Comparison of ENCODE assay signal across 20 cellular contexts in genomic region chr7:983182-984071, GRCh38. TPM values are rescaled to one million over a fixed set of nuclear protein-coding genes. Genes with fewer than 3 reads are reported as not detected.
"Had no signal": no experiment of that assay in that cellular context is flagged by ENCODE, and none has a peak within 500 bp of the region (broad histone marks: within the 10 kb centered on the region; RNA-seq: fewer than 3 reads in every experiment).

No MANE protein-coding gene starts in this region.

- H3K27ac ChIP-seq: colonic mucosa, foreskin keratinocyte, psoas muscle, stomach, thoracic aorta had no signal

- H3K36me3 Mint-ChIP-seq: activated naive CD8-positive, alpha-beta T cell treated with anti-CD3 and anti-CD28 coated beads, Interleukin-2, amount 10 ng/mL, durations not matched to agents 7 days and 5 days; brain had no signal

- H3K4me3 Mint-ChIP-seq: activated naive CD8-positive, alpha-beta T cell treated with anti-CD3 and anti-CD28 coated beads, Interleukin-2, amount 10 ng/mL, durations not matched to agents 7 days and 5 days; brain; nephron had no signal

- H3K9me3 Mint-ChIP-seq: activated naive CD8-positive, alpha-beta T cell treated with anti-CD3 and anti-CD28 coated beads, Interleukin-2, amount 10 ng/mL, durations not matched to agents 7 days and 5 days; brain; nephron had no signal

- H3K27me3 ChIP-seq: colonic mucosa had no signal

- DNase-seq: activated CD4-positive, alpha-beta T cell treated with anti-CD3 and anti-CD28 coated beads for 1 hour; activated CD4-positive, alpha-beta T cell treated with anti-CD3 and anti-CD28 coated beads, Interleukin-2, amount 50 U/mL, for 4 hours; activated naive CD4-positive, alpha-beta T cell; activated naive CD8-positive, alpha-beta T cell treated with anti-CD3 and anti-CD28 coated beads, Interleukin-2, amount 10 ng/mL, durations not matched to agents 7 days and 5 days; activated T-cell treated with anti-CD3 and anti-CD28 coated beads for 4 hours; central memory CD4-positive, alpha-beta T cell; colonic mucosa; effector CD4-positive, alpha-beta T cell; foreskin keratinocyte; glutamatergic neuron; kidney glomerular epithelial cell; mesendoderm; psoas muscle; stomach; T-helper 9 cell had no signal

- H3K27me3 Mint-ChIP-seq: activated naive CD8-positive, alpha-beta T cell treated with anti-CD3 and anti-CD28 coated beads, Interleukin-2, amount 10 ng/mL, durations not matched to agents 7 days and 5 days; brain had no signal

- ATAC-seq: sciatic nerve had no signal

- H3K27ac Mint-ChIP-seq: activated naive CD8-positive, alpha-beta T cell treated with anti-CD3 and anti-CD28 coated beads, Interleukin-2, amount 10 ng/mL, durations not matched to agents 7 days and 5 days; nephron had no signal

- H3K9me3 ChIP-seq: colonic mucosa, psoas muscle, stomach, thoracic aorta had no signal

- H3K4me3 ChIP-seq: colonic mucosa, psoas muscle, stomach, thoracic aorta had no signal

- H3K4me1 Mint-ChIP-seq: activated naive CD8-positive, alpha-beta T cell treated with anti-CD3 and anti-CD28 coated beads, Interleukin-2, amount 10 ng/mL, durations not matched to agents 7 days and 5 days; brain had no signal

- H3K4me1 ChIP-seq: foreskin keratinocyte, psoas muscle had no signal

- H3K36me3 ChIP-seq: colonic mucosa, stomach, thoracic aorta had no signal

RNA-seq across cellular contexts. Expression of gene CYP2W1, which starts 0.4 kb away (rescaled TPM):
- total RNA-seq: activated naive CD8-positive, alpha-beta T cell treated with anti-CD3 and anti-CD28 coated beads, Interleukin-2, amount 10 ng/mL, durations not matched to agents 7 days and 5 days; foreskin keratinocyte; omental fat pad; psoas muscle; thoracic aorta had no signal
- polyA plus RNA-seq: foreskin keratinocyte, psoas muscle had no signal
